In genomic region chr7:105141068-105141467, GRCh38 we compare ENCODE assay signal across 1 cellular context.
TF ChIP-seq lines count a peak whose summit lies in the region.

No MANE protein-coding gene starts in this region.

TF ChIP-seq in liver, 16 proteins besides CTCF, POLR2A, EP300 and RAD21 (continued from another document):
- TF ChIP-seq REST (IDR thresholded peaks at IDR 0.05): no peak
- no peak for TF ChIP-seq SP1 (IDR thresholded peaks at IDR 0.05)
- no peak for TF ChIP-seq GABPA (IDR thresholded peaks at IDR 0.05 in 1 of 2, conservative IDR thresholded peaks at IDR 0.05 in 1 of 2)
- TF ChIP-seq FOXA1 (IDR thresholded peaks at IDR 0.05): no peak
- TF ChIP-seq JUND (IDR thresholded peaks at IDR 0.05): no peak
- TF ChIP-seq HNF4A (conservative IDR thresholded peaks at IDR 0.05): no peak
- no peak for TF ChIP-seq NR2F2 (IDR thresholded peaks at IDR 0.05)
